1 cellular context compared by ENCODE assay signal in genomic region chr18:35278969-35279368, GRCh38.
TF ChIP-seq lines count a peak whose summit lies in the region.

No MANE protein-coding gene starts in this region.

TF ChIP-seq in K562, 482 proteins besides CTCF, POLR2A, EP300 and RAD21:
- TF ChIP-seq ZNF707 (CRISPR knock-in tag; conservative IDR thresholded peaks at IDR 0.05), result peak; percentile 88
- no peak for TF ChIP-seq PPARD (CRISPR knock-in tag; IDR thresholded peaks at IDR 0.05)
